In genomic region chr2:8090748-8091700, GRCh38 we compare ENCODE assay signal across 8 cellular contexts.
DNase-seq lines count a peak whose midpoint lies in the region; ATAC-seq and TF ChIP-seq lines count a peak whose summit lies in the region.

No MANE protein-coding gene starts in this region.

- peak; percentile 63 for ATAC-seq in GM21360 (IDR thresholded peaks at IDR 0.05; ENCODE audit: unreplicated experiment)
- peak; percentile 88 for ATAC-seq in left ventricle myocardium superior

- no peak overlapping the region for H3K4me3 ChIP-seq in NB4 (ENCODE audit: low read depth, low read length)

- DNase-seq in AG09319 (ENCODE audit: extremely low read depth, low read depth) (peak; percentile 42), NB4 (ENCODE audit: low read depth) (peak; percentile 98), left ventricle myocardium superior (peak; percentile 48), inferior parietal cortex (ENCODE audit: extremely low spot score) (no peak), mucosa of gallbladder (ENCODE audit: low spot score) (no peak)
- DNase-seq in activated T-cell treated with anti-CD3 and anti-CD28 coated beads, Interleukin-2, amount 50 U/mL, for 48 hours, result peak; percentile 78 to 82
- peak; percentile 55 to 69 for DNase-seq in stimulated activated CD8-positive, alpha-beta memory T cell treated with anti-CD3 and anti-CD28 coated beads, Interleukin-15, amount 100 ng/mL, for 48 hours (ENCODE audit: low read depth in 2 of 2)

- TF ChIP-seq CTCF in AG09319 (IDR thresholded peaks at IDR 0.05; ENCODE audit: low read depth, low read length) (no peak), NB4 (IDR thresholded peaks at IDR 0.05; ENCODE audit: low read depth, low read length) (no peak)

- intact Hi-C loops in left ventricle myocardium superior (cut with micrococcal nuclease), result no loop called here

- no peak for TF ChIP-seq POLR2A in NB4 (IDR thresholded peaks at IDR 0.05; ENCODE audit: extremely low read depth, insufficient read length)

Comparison
In these comparisons a context has a peak if more than half of its experiments do, and no peak if none do; other contexts are left out.
1. DNase-seq: peak in AG09319 (single experiment), NB4 (single experiment), activated T-cell treated with anti-CD3 and anti-CD28 coated beads, Interleukin-2, amount 50 U/mL, for 48 hours (2 of 2), left ventricle myocardium superior (single experiment) and stimulated activated CD8-positive, alpha-beta memory T cell treated with anti-CD3 and anti-CD28 coated beads, Interleukin-15, amount 100 ng/mL, for 48 hours (2 of 2); none in inferior parietal cortex (single experiment) and mucosa of gallbladder (single experiment).